12 cellular contexts compared by ENCODE assay signal in the genomic region with DNA sequence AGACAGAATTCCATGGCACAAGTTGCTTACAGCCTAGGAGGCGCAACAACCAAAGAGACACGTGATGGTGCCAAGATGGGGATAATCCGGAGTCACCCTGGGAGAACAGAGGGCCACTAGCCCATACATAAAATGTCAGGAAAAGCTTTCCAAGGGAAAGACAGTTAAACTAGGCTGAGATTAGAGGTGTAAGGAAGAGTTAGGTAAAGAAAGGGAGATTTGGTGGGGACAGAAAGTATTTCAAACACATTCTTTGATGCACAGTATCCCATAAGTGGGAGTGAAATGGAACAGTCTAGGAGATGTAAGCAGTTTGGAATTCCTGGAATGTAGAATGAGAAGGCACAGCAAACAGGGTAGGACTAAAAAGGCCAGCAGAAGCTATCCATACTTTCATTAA.
DNase-seq lines count a peak whose midpoint lies in the region; ATAC-seq and TF ChIP-seq lines count a peak whose summit lies in the region.
"Had no signal": no experiment of that assay in that cellular context is flagged by ENCODE, and none has a peak within 500 bp of the region (broad histone marks: within the 10 kb centered on the region; RNA-seq: fewer than 3 reads in every experiment).

No MANE protein-coding gene starts in this region.

- no peaks in the 10 kb centered on the region for H3K4me1 ChIP-seq in GM23338 (ENCODE audit: insufficient read depth)
- no peaks in the 10 kb centered on the region for H3K4me1 ChIP-seq in PC-9 (replicated peaks; ENCODE audit: insufficient read depth)
- H3K4me1 ChIP-seq in fibroblast of lung (ENCODE audit: control insufficient read depth, extremely low read depth, insufficient read depth, low read length), result peaks cover 5% of the 10 kb centered on the region
- H3K4me1 ChIP-seq: psoas muscle had no signal

- no peak overlapping the region for H3K9ac ChIP-seq in fibroblast of lung (ENCODE audit: insufficient read depth, low read length)

- H2AFZ ChIP-seq in GM23338 (no peak overlapping the region), PC-9 (no peak overlapping the region), fibroblast of lung (ENCODE audit: low read length) (peak overlapping the region; percentile 33)

- H3K4me2 ChIP-seq in GM23338, result no peak overlapping the region
- H3K4me2 ChIP-seq in PC-9, result no peak overlapping the region
- H3K4me2 ChIP-seq in fibroblast of lung (ENCODE audit: extremely low read depth, insufficient read depth, low read length), result peak overlapping the region; percentile 44

- CTCF ChIA-PET in PC-9 (lab: Charles Lee), result interaction anchor here (0.6 kb wide), 1 partner anchor 346 kb away, joined by 3 read pairs; no protein-coding TSS in a partner anchor

- no peaks in the 10 kb centered on the region for H3F3A ChIP-seq in GM23338 (replicated peaks; ENCODE audit: low read depth)
- H3F3A ChIP-seq in PC-9 (ENCODE audit: insufficient read depth, low read depth), result no peaks in the 10 kb centered on the region

- H4K20me1 ChIP-seq in GM23338 (replicated peaks; ENCODE audit: insufficient read depth) (no peaks in the 10 kb centered on the region), PC-9 (ENCODE audit: insufficient read depth) (no peaks in the 10 kb centered on the region), fibroblast of lung (ENCODE audit: control insufficient read depth, extremely low read depth, insufficient read depth, low read length) (no peaks in the 10 kb centered on the region)

- H3K27me3 ChIP-seq in GM23338 (ENCODE audit: insufficient read depth) (no peaks in the 10 kb centered on the region), PC-9 (ENCODE audit: insufficient read depth, low read depth) (no peaks in the 10 kb centered on the region), fibroblast of lung (ENCODE audit: control insufficient read depth, insufficient read depth, low read length) (no peaks in the 10 kb centered on the region)

- TF ChIP-seq CTCF in GM23338 (conservative IDR thresholded peaks at IDR 0.05; ENCODE audit: low read depth in 2 of 2), result no peak
- TF ChIP-seq CTCF in PC-9 (conservative IDR thresholded peaks at IDR 0.05), result no peak
- TF ChIP-seq CTCF in fibroblast of lung (conservative IDR thresholded peaks at IDR 0.05 in 1 of 2, IDR thresholded peaks at IDR 0.05 in 1 of 2; ENCODE audit: low read depth in 1 of 2, low read length in 2 of 2), result no peak
- TF ChIP-seq CTCF in osteocyte (IDR thresholded peaks at IDR 0.05), result no peak
- TF ChIP-seq CTCF in GM10266 (IDR thresholded peaks at IDR 0.05; ENCODE audit: control insufficient read depth, insufficient read depth, low read depth, missing control alignments), result no peak

- BruUV-seq in PC-9 (replicated peaks; lab: Mats Ljungman, UMichigan), result no TSS peak

- DNase-seq in GM23338 (ENCODE audit: low spot score), result peak; percentile 16
- peak; percentile 7 to 36 for DNase-seq in PC-9
- peak; percentile 54 to 93 for DNase-seq in fibroblast of lung (ENCODE audit: low read depth in 2 of 2)
- no peak for DNase-seq in osteocyte (ENCODE audit: extremely low spot score, unreplicated experiment)
- DNase-seq in GM10266 (ENCODE audit: extremely low spot score), result no peak
- DNase-seq in NCI-H2029 treated with DMSO at 0.1 percent for 48 hours (lab: John Stamatoyannopoulos, UW), result no peak
- DNase-seq in activated CD4-positive, CD25-positive, alpha-beta regulatory T cell treated with anti-CD3 and anti-CD28 coated beads, Interleukin-2, amount 50 U/mL, for 72 hours, result no peak
- DNase-seq: GF-D8, NCI-H82, psoas muscle had no signal

- H3K9me3 Mint-ChIP-seq in GM23338 (peaks cover 5% of the 10 kb centered on the region; the same call in 1 of the 3 replicates), osteocyte (ENCODE audit: unreplicated experiment) (no peaks in the 10 kb centered on the region)

- H3K27me3 Mint-ChIP-seq in GM23338 (ENCODE audit: insufficient read depth, low read depth, poor library complexity) (no peaks in the 10 kb centered on the region), osteocyte (ENCODE audit: unreplicated experiment) (no peaks in the 10 kb centered on the region)
- H3K27me3 Mint-ChIP-seq: activated T-helper 17 cell treated with anti-CD3 and anti-CD28 coated beads, Interleukin-2, amount 50 U/mL, for 72 hours had no signal

- H3K9me3 ChIP-seq in PC-9 (ENCODE audit: insufficient read depth, low read depth), result no peaks in the 10 kb centered on the region
- H3K9me3 ChIP-seq in fibroblast of lung (ENCODE audit: control insufficient read depth, insufficient read depth, low read depth, low read length), result no peaks in the 10 kb centered on the region
- H3K9me3 ChIP-seq: psoas muscle had no signal

- intact Hi-C loops in PC-9 (cut with micrococcal nuclease; ENCODE audit: unreplicated experiment), result no loop called here

- H3K36me3 ChIP-seq in GM23338 (ENCODE audit: insufficient read depth) (no peaks in the 10 kb centered on the region), PC-9 (ENCODE audit: low read depth) (no peaks in the 10 kb centered on the region), fibroblast of lung (ENCODE audit: control insufficient read depth, insufficient read depth, low read length) (no peaks in the 10 kb centered on the region)

- H3K79me2 ChIP-seq in GM23338 (replicated peaks; ENCODE audit: insufficient read depth), result no peaks in the 10 kb centered on the region
- H3K79me2 ChIP-seq in PC-9 (ENCODE audit: low read depth), result no peaks in the 10 kb centered on the region
- H3K79me2 ChIP-seq in fibroblast of lung (ENCODE audit: control insufficient read depth, insufficient read depth, low read length), result no peaks in the 10 kb centered on the region

- H3K27ac ChIP-seq in GM23338 (ENCODE audit: low read depth) (no peak overlapping the region), PC-9 (no peak overlapping the region), fibroblast of lung (ENCODE audit: insufficient read depth, low read length) (peak overlapping the region; percentile 40)
- H3K27ac ChIP-seq: psoas muscle had no signal

- ATAC-seq in GM23338 (no peak), HG02981 (IDR thresholded peaks at IDR 0.05; ENCODE audit: unreplicated experiment) (no peak)
- ATAC-seq: activated T-helper 17 cell treated with anti-CD3 and anti-CD28 coated beads, Interleukin-2, amount 50 U/mL, for 72 hours; psoas muscle had no signal

- H3K4me1 Mint-ChIP-seq in GM23338 (peaks cover 14% of the 10 kb centered on the region; the same call in 2 of the 3 replicates), osteocyte (ENCODE audit: unreplicated experiment) (peaks cover 13% of the 10 kb centered on the region)
- H3K4me1 Mint-ChIP-seq: activated T-helper 17 cell treated with anti-CD3 and anti-CD28 coated beads, Interleukin-2, amount 50 U/mL, for 72 hours had no signal

- H3K27ac Mint-ChIP-seq in GM23338, result peak overlapping the region; percentile 7; the same call in 1 of the 2 replicates
- peak overlapping the region; percentile 81 for H3K27ac Mint-ChIP-seq in osteocyte (ENCODE audit: unreplicated experiment)
- H3K27ac Mint-ChIP-seq: activated T-helper 17 cell treated with anti-CD3 and anti-CD28 coated beads, Interleukin-2, amount 50 U/mL, for 72 hours had no signal

- H3K36me3 Mint-ChIP-seq in GM23338 (ENCODE audit: low read depth) (peaks cover 3% of the 10 kb centered on the region; the same call in 1 of the 3 replicates), osteocyte (ENCODE audit: unreplicated experiment) (no peaks in the 10 kb centered on the region)

- H3K9me2 ChIP-seq in GM23338 (ENCODE audit: insufficient read depth), result no peaks in the 10 kb centered on the region
- no peaks in the 10 kb centered on the region for H3K9me2 ChIP-seq in PC-9 (ENCODE audit: insufficient read depth)

- POLR2A ChIA-PET in PC-9 (lab: Charles Lee; ENCODE audit: unreplicated experiment), result no interaction called here

- H3K4me3 Mint-ChIP-seq in GM23338 (no peak overlapping the region), osteocyte (ENCODE audit: unreplicated experiment) (no peak overlapping the region)
- H3K4me3 Mint-ChIP-seq: activated T-helper 17 cell treated with anti-CD3 and anti-CD28 coated beads, Interleukin-2, amount 50 U/mL, for 72 hours had no signal

- H3K4me3 ChIP-seq in GM23338 (no peak overlapping the region), PC-9 (no peak overlapping the region), fibroblast of lung (replicated peaks in 1 of 4; ENCODE audit: control extremely low read depth in 1 of 4, insufficient read depth in 1 of 4, low read depth in 3 of 4, low read length in 4 of 4) (no peak overlapping the region)
- H3K4me3 ChIP-seq: psoas muscle had no signal

TF ChIP-seq in GM23338, 12 proteins besides CTCF, POLR2A, EP300 and RAD21 (continues in another document):
- TF ChIP-seq STAT1 (IDR thresholded peaks at IDR 0.05; ENCODE audit: unreplicated experiment) (no peak), CREB1 (CRISPR knock-in tag; IDR thresholded peaks at IDR 0.05; ENCODE audit: low read depth) (no peak), ZNF114 (CRISPR knock-in tag; IDR thresholded peaks at IDR 0.05) (no peak), EZH2phosphoT487 (IDR thresholded peaks at IDR 0.05; ENCODE audit: unreplicated experiment) (no peak)

Comparison
In these comparisons a context has a peak if more than half of its experiments do, and no peak if none do; other contexts are left out.
1. DNase-seq: peak in GM23338 (single experiment), PC-9 (2 of 2) and fibroblast of lung (2 of 2); none in osteocyte (single experiment), GM10266 (single experiment), NCI-H2029 treated with DMSO at 0.1 percent for 48 hours (single experiment) and activated CD4-positive, CD25-positive, alpha-beta regulatory T cell treated with anti-CD3 and anti-CD28 coated beads, Interleukin-2, amount 50 U/mL, for 72 hours (single experiment).